Comparison of ENCODE assay signal across 1 cellular context in genomic region chrX:789096-789495, GRCh38.
TF ChIP-seq lines count a peak whose summit lies in the region.

No MANE protein-coding gene starts in this region.

TF ChIP-seq in WTC11, 78 proteins besides CTCF, POLR2A, EP300 and RAD21 (continued from another document):
- TF ChIP-seq AFF4 (CRISPR knock-in tag; IDR thresholded peaks at IDR 0.05; ENCODE audit: borderline replicate concordance) (no peak), ZSCAN18 (CRISPR knock-in tag; IDR thresholded peaks at IDR 0.05) (no peak), PREB (CRISPR knock-in tag; IDR thresholded peaks at IDR 0.05; ENCODE audit: borderline replicate concordance) (no peak), ZNF423 (CRISPR knock-in tag; IDR thresholded peaks at IDR 0.05) (peak; percentile 42; the same call in 1 of the 2 replicates), ZNF281 (CRISPR knock-in tag; IDR thresholded peaks at IDR 0.05) (no peak), SMAD3 (CRISPR knock-in tag; IDR thresholded peaks at IDR 0.05; ENCODE audit: borderline replicate concordance) (no peak), MYBL2 (CRISPR knock-in tag; IDR thresholded peaks at IDR 0.05) (no peak), FOXP4 (CRISPR knock-in tag; IDR thresholded peaks at IDR 0.05) (no peak)
